In the genomic region with DNA sequence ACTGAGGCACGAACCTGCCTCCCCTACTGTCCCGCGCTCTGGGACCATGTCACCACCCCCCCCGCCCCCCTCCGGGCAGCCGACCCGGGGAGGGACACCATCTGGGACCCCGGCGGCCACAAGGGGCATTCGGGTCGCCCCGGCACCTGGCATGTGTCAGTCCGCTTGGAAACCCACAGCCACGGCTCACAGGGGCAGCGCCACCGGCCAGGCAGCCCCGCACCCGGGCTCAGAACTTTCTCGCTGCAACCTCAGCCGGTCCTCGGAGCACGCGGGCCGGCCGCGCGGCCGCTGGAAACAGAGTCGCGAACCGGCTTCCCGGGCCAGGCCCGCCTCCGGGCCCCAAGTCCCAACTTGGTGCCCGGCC, we compare ENCODE assay signal across 8 cellular contexts.
DNase-seq lines count a peak whose midpoint lies in the region; ATAC-seq and TF ChIP-seq lines count a peak whose summit lies in the region.

No MANE protein-coding gene starts in this region.

- H3K4me2 ChIP-seq in Loucy (ENCODE audit: low read depth, low read length, poor library complexity, severe bottlenecking), result peak overlapping the region; percentile 94

- peak overlapping the region; percentile 91 for H3K4me3 ChIP-seq in Loucy (ENCODE audit: low read length, poor library complexity, severe bottlenecking)
- peak overlapping the region; percentile 57 for H3K4me3 ChIP-seq in colonic mucosa
- H3K4me3 ChIP-seq in mononuclear cell (ENCODE audit: low read length), result peak overlapping the region; percentile 56

- ATAC-seq in GM18511 (IDR thresholded peaks at IDR 0.05; ENCODE audit: unreplicated experiment) (peak; percentile 13), GM21447 (IDR thresholded peaks at IDR 0.05; ENCODE audit: unreplicated experiment) (no peak), GM19467 (IDR thresholded peaks at IDR 0.05; ENCODE audit: unreplicated experiment) (no peak)

- intact Hi-C loops in colonic mucosa (cut with DNase I), result no loop called here

- no peaks in the 10 kb centered on the region for H3K27me3 ChIP-seq in Loucy (ENCODE audit: insufficient read depth, low read length, poor library complexity, severe bottlenecking)
- no peaks in the 10 kb centered on the region for H3K27me3 ChIP-seq in colonic mucosa
- H3K27me3 ChIP-seq in mononuclear cell (ENCODE audit: insufficient read depth, low read length), result no peaks in the 10 kb centered on the region

- no peaks in the 10 kb centered on the region for H3F3A ChIP-seq in Loucy (ENCODE audit: low read depth)

- TF ChIP-seq CTCF in Loucy (conservative IDR thresholded peaks at IDR 0.05; ENCODE audit: low read length) (no peak; the same call in 1 of the 2 replicates), colonic mucosa (IDR thresholded peaks at IDR 0.05) (no peak)

- DNase-seq in colonic mucosa (no peak), activated gamma-delta T cell (lab: John Stamatoyannopoulos, UW) (no peak)
- DNase-seq in activated CD4-positive, alpha-beta T cell treated with anti-CD3 and anti-CD28 coated beads, Interleukin-2, amount 50 U/mL, for 1 hour, result no peak

- H3K9me3 ChIP-seq in Loucy (ENCODE audit: insufficient read depth, low read depth, low read length), result no peaks in the 10 kb centered on the region
- H3K9me3 ChIP-seq in colonic mucosa, result no peaks in the 10 kb centered on the region
- H3K9me3 ChIP-seq in mononuclear cell (ENCODE audit: low read depth, low read length), result no peaks in the 10 kb centered on the region

- H3K9ac ChIP-seq in Loucy (ENCODE audit: low read depth, low read length, poor library complexity, severe bottlenecking) (peak overlapping the region; percentile 80), colonic mucosa (ENCODE audit: low read depth in 2 of 2, low read length in 2 of 2) (peak overlapping the region; percentile 89 to 91)

- no peak overlapping the region for H2AFZ ChIP-seq in Loucy (ENCODE audit: low read length)

- peak overlapping the region; percentile 60 for H3K27ac ChIP-seq in colonic mucosa

- peaks cover 69% of the 10 kb centered on the region for H3K79me2 ChIP-seq in Loucy (ENCODE audit: insufficient read depth, low read length)

- H3K4me1 ChIP-seq in Loucy (ENCODE audit: insufficient read depth, low read length, poor library complexity, severe bottlenecking), result peaks cover 40% of the 10 kb centered on the region
- H3K4me1 ChIP-seq in colonic mucosa, result no peaks in the 10 kb centered on the region
- peaks cover 51% of the 10 kb centered on the region for H3K4me1 ChIP-seq in mononuclear cell (ENCODE audit: insufficient read depth, low read length)

- no peaks in the 10 kb centered on the region for H3K9me2 ChIP-seq in Loucy (replicated peaks; ENCODE audit: low read depth, low read length)

- no peaks in the 10 kb centered on the region for H3K36me3 ChIP-seq in Loucy (ENCODE audit: insufficient read depth, low read length)
- no peaks in the 10 kb centered on the region for H3K36me3 ChIP-seq in colonic mucosa

- peaks cover 28% of the 10 kb centered on the region for H4K20me1 ChIP-seq in Loucy (ENCODE audit: insufficient read depth, low read length, poor library complexity, severe bottlenecking)
